In genomic region chr6:75382634-75382900, GRCh38 we compare ENCODE assay signal across 22 cellular contexts.
"Had no signal": no experiment of that assay in that cellular context is flagged by ENCODE, and none has a peak within 500 bp of the region (broad histone marks: within the 10 kb centered on the region; RNA-seq: fewer than 3 reads in every experiment).

No MANE protein-coding gene starts in this region.

- H3K4me1 Mint-ChIP-seq: activated B cell treated with CpG ODN at 0.5 μM for 24 hours; activated CD4-positive, alpha-beta T cell treated with anti-CD3 and anti-CD28 coated beads for 36 hours; activated naive CD8-positive, alpha-beta T cell treated with anti-CD3 and anti-CD28 coated beads, Interleukin-2, amount 10 ng/mL, durations not matched to agents 7 days and 5 days; stimulated activated naive B cell treated with anti-CD40 and anti-IgM and Interleukin-4, amounts not matched to agents 10 μg/mL and 1 μg/mL and 100 μg/mL, for 72 hours; T-helper 17 cell had no signal

- H3K4me3 ChIP-seq: left lung, testis, vagina had no signal

- H3K36me3 ChIP-seq: left lung, vagina had no signal

- ATAC-seq: activated CD4-positive, alpha-beta T cell treated with anti-CD3 and anti-CD28 coated beads for 36 hours; foreskin keratinocyte; left lung; stimulated activated naive B cell treated with anti-CD40 and anti-IgM and Interleukin-4, amounts not matched to agents 10 μg/mL and 1 μg/mL and 100 μg/mL, for 72 hours; T-helper 17 cell had no signal

- H3K27me3 Mint-ChIP-seq: type B pancreatic cell had no signal

- H3K36me3 Mint-ChIP-seq: activated CD4-positive, alpha-beta memory T cell treated with anti-CD3 and anti-CD28 coated beads for 36 hours; activated naive CD8-positive, alpha-beta T cell treated with anti-CD3 and anti-CD28 coated beads, Interleukin-2, amount 10 ng/mL, durations not matched to agents 7 days and 5 days; stimulated activated naive B cell treated with anti-CD40 and anti-IgM and Interleukin-4, amounts not matched to agents 10 μg/mL and 1 μg/mL and 100 μg/mL, for 72 hours; type B pancreatic cell had no signal

- H3K27ac ChIP-seq: foreskin keratinocyte, left lung, testis, vagina had no signal

- H3K9me3 ChIP-seq: left lung, testis, vagina had no signal

- H3K27me3 ChIP-seq: left lung, testis, vagina had no signal

- DNase-seq: activated B cell treated with CpG ODN at 0.5 μM for 24 hours; activated CD4-positive, alpha-beta memory T cell treated with anti-CD3 and anti-CD28 coated beads for 36 hours; activated CD4-positive, alpha-beta T cell treated with anti-CD3 and anti-CD28 coated beads for 36 hours; activated effector memory CD4-positive, alpha-beta T cell treated with Interleukin-2 at 50 U/mL for 16 hours; activated naive CD4-positive, alpha-beta T cell treated with anti-CD3 and anti-CD28 coated beads for 36 hours; activated naive CD8-positive, alpha-beta T cell treated with anti-CD3 and anti-CD28 coated beads, Interleukin-2, amount 10 ng/mL, durations not matched to agents 7 days and 5 days; activated T-cell treated with anti-CD3 and anti-CD28 coated beads, Interleukin-2, amount 50 U/mL, for 48 hours; amniotic stem cell; cortex of kidney; effector CD4-positive, alpha-beta T cell; foreskin keratinocyte; hippocampal formation; left lung; mammary epithelial cell; nephron progenitor cell; stimulated activated CD4-positive, alpha-beta T cell treated with anti-CD3 and anti-CD28 coated beads, Interleukin-2, amount 100 ng/mL, for 48 hours; stimulated activated CD8-positive, alpha-beta memory T cell treated with anti-CD3 and anti-CD28 coated beads, Interleukin-4, amount 100 ng/mL, for 48 hours; stimulated activated naive B cell treated with anti-CD40 and anti-IgM and Interleukin-4, amounts not matched to agents 10 μg/mL and 1 μg/mL and 100 μg/mL, for 72 hours; T-helper 17 cell; testis had no signal

- H3K9me3 Mint-ChIP-seq: activated CD4-positive, alpha-beta memory T cell treated with anti-CD3 and anti-CD28 coated beads for 36 hours; activated naive CD4-positive, alpha-beta T cell treated with anti-CD3 and anti-CD28 coated beads for 36 hours; nephron progenitor cell; stimulated activated naive B cell treated with anti-CD40 and anti-IgM and Interleukin-4, amounts not matched to agents 10 μg/mL and 1 μg/mL and 100 μg/mL, for 72 hours had no signal

- H3K4me3 Mint-ChIP-seq: activated B cell treated with CpG ODN at 0.5 μM for 24 hours; activated CD4-positive, alpha-beta memory T cell treated with anti-CD3 and anti-CD28 coated beads for 36 hours; activated CD4-positive, alpha-beta T cell treated with anti-CD3 and anti-CD28 coated beads for 36 hours; activated naive CD4-positive, alpha-beta T cell treated with anti-CD3 and anti-CD28 coated beads for 36 hours; activated naive CD8-positive, alpha-beta T cell treated with anti-CD3 and anti-CD28 coated beads, Interleukin-2, amount 10 ng/mL, durations not matched to agents 7 days and 5 days; nephron progenitor cell; stimulated activated naive B cell treated with anti-CD40 and anti-IgM and Interleukin-4, amounts not matched to agents 10 μg/mL and 1 μg/mL and 100 μg/mL, for 72 hours; T-helper 17 cell had no signal

- H3K27ac Mint-ChIP-seq: activated B cell treated with CpG ODN at 0.5 μM for 24 hours; activated CD4-positive, alpha-beta memory T cell treated with anti-CD3 and anti-CD28 coated beads for 36 hours; activated CD4-positive, alpha-beta T cell treated with anti-CD3 and anti-CD28 coated beads for 36 hours; activated naive CD4-positive, alpha-beta T cell treated with anti-CD3 and anti-CD28 coated beads for 36 hours; activated naive CD8-positive, alpha-beta T cell treated with anti-CD3 and anti-CD28 coated beads, Interleukin-2, amount 10 ng/mL, durations not matched to agents 7 days and 5 days; stimulated activated naive B cell treated with anti-CD40 and anti-IgM and Interleukin-4, amounts not matched to agents 10 μg/mL and 1 μg/mL and 100 μg/mL, for 72 hours; T-helper 17 cell had no signal

- H3K4me1 ChIP-seq: foreskin keratinocyte, left lung, testis, vagina had no signal
